8 cellular contexts compared by ENCODE assay signal in genomic region chr15:44536298-44536961, GRCh38. TPM values are rescaled to one million over a fixed set of nuclear protein-coding genes. Genes with fewer than 3 reads are reported as not detected.
DNase-seq lines count a peak whose midpoint lies in the region; ATAC-seq and TF ChIP-seq lines count a peak whose summit lies in the region.

No MANE protein-coding gene starts in this region.

- peak in 8 of 9 donors; percentile 25 to 71 (median 48) for TF ChIP-seq CTCF in heart right ventricle (IDR thresholded peaks at IDR 0.05)
- peak; percentile 46 to 63 (median 56) for TF ChIP-seq CTCF in ovary (IDR thresholded peaks at IDR 0.05)

- POLR2A ChIA-PET in activated naive CD8-positive, alpha-beta T cell treated with anti-CD3 and anti-CD28 coated beads, Interleukin-2, amount 10 ng/mL, durations not matched to agents 7 days and 5 days (lab: Charles Lee) = interaction anchor here (0.6 to 2.2 kb wide), 16 partner anchors 10 to 736 kb away, joined by 3 to 37 read pairs (median 4); partner anchors contain the start of genes B2M, CTDSPL2, GOLM2 and HYPK

- H3K36me3 Mint-ChIP-seq in activated naive CD8-positive, alpha-beta T cell treated with anti-CD3 and anti-CD28 coated beads, Interleukin-2, amount 10 ng/mL, durations not matched to agents 7 days and 5 days = peaks cover 19% of the 10 kb centered on the region

- DNase-seq in COR-L47 (lab: John Stamatoyannopoulos, UW) = peak; percentile 95
- peak; percentile 93 for DNase-seq in NCI-H2227 treated with DMSO at 0.1 percent for 48 hours (lab: John Stamatoyannopoulos, UW)
- DNase-seq in activated naive CD8-positive, alpha-beta T cell treated with anti-CD3 and anti-CD28 coated beads, Interleukin-2, amount 10 ng/mL, durations not matched to agents 7 days and 5 days = peak; percentile 81
- DNase-seq in heart right ventricle = peak; percentile 84 to 88
- no peak for DNase-seq in ovary
- no peak for DNase-seq in central memory CD4-positive, alpha-beta T cell

- 0 to 1% methylated on average over 42 to 45 of the region's 47 CpGs for WGBS in heart right ventricle, 2 donors
- WGBS in ovary, 3 donors = 0% methylated on average over 34 to 47 of the region's 47 CpGs

- no peak for TF ChIP-seq EP300 in ovary (IDR thresholded peaks at IDR 0.05)

- no peaks in the 10 kb centered on the region for H3K9me3 Mint-ChIP-seq in activated naive CD8-positive, alpha-beta T cell treated with anti-CD3 and anti-CD28 coated beads, Interleukin-2, amount 10 ng/mL, durations not matched to agents 7 days and 5 days

- H3K4me1 ChIP-seq in heart right ventricle = peaks cover 0 to 45% (median 36%) of the 10 kb centered on the region in 9 donors
- H3K4me1 ChIP-seq in ovary (ENCODE audit: insufficient read depth) = peaks cover 9% of the 10 kb centered on the region

- peak overlapping the region; percentile 92 to 99 (median 96) for H3K27ac ChIP-seq in heart right ventricle
- H3K27ac ChIP-seq in ovary = peak overlapping the region; percentile 72 to 97

- H3K27me3 ChIP-seq in heart right ventricle = no peaks in the 10 kb centered on the region
- H3K27me3 ChIP-seq in ovary = no peaks in the 10 kb centered on the region

- peak overlapping the region; percentile 74 to 98 (median 90) for H3K4me3 ChIP-seq in heart right ventricle
- H3K4me3 ChIP-seq in ovary = peak overlapping the region; percentile 94

- H3K9me3 ChIP-seq in heart right ventricle = no peaks in the 10 kb centered on the region
- H3K9me3 ChIP-seq in ovary = no peaks in the 10 kb centered on the region

- peaks cover 32% of the 10 kb centered on the region for H3K4me1 Mint-ChIP-seq in activated naive CD8-positive, alpha-beta T cell treated with anti-CD3 and anti-CD28 coated beads, Interleukin-2, amount 10 ng/mL, durations not matched to agents 7 days and 5 days

- TF ChIP-seq POLR2A in ovary (IDR thresholded peaks at IDR 0.05) = peak; percentile 76

- H3K36me3 ChIP-seq in heart right ventricle (peaks cover 0 to 41% (median 0%) of the 10 kb centered on the region in 9 donors), ovary (no peaks in the 10 kb centered on the region)

- H3K4me3 Mint-ChIP-seq in activated naive CD8-positive, alpha-beta T cell treated with anti-CD3 and anti-CD28 coated beads, Interleukin-2, amount 10 ng/mL, durations not matched to agents 7 days and 5 days = peak overlapping the region; percentile 87

- peak overlapping the region; percentile 88 for H3K27ac Mint-ChIP-seq in activated naive CD8-positive, alpha-beta T cell treated with anti-CD3 and anti-CD28 coated beads, Interleukin-2, amount 10 ng/mL, durations not matched to agents 7 days and 5 days

- ATAC-seq in GM18909 (IDR thresholded peaks at IDR 0.05; ENCODE audit: poor library complexity, unreplicated experiment) (peak; percentile 72), HG03066 (IDR thresholded peaks at IDR 0.05; ENCODE audit: low read depth, unreplicated experiment) (peak; percentile 57), heart right ventricle (peak; percentile 86 to 93 (median 92))
- ATAC-seq in activated naive CD8-positive, alpha-beta T cell treated with anti-CD3 and anti-CD28 coated beads, Interleukin-2, amount 10 ng/mL, durations not matched to agents 7 days and 5 days (ENCODE audit: low read depth) = peak; percentile 66

- intact Hi-C loops in heart right ventricle (cut with DNase I) (loop anchor here in 2 of 10 donors (5.0 kb wide), 1 partner anchor 109 kb away; the partner anchor contains the start of gene CTDSPL2 (in 2 of the 2)), ovary (cut with DNase I) (loop anchor here in 1 of 4 donors (5.0 kb wide), 1 partner anchor 109 kb away; the partner anchor contains the start of gene CTDSPL2)

- no peaks in the 10 kb centered on the region for H3K27me3 Mint-ChIP-seq in activated naive CD8-positive, alpha-beta T cell treated with anti-CD3 and anti-CD28 coated beads, Interleukin-2, amount 10 ng/mL, durations not matched to agents 7 days and 5 days

RNA-seq across cellular contexts. Expression of gene EIF3J, which starts 0.5 kb away (rescaled TPM):
- total RNA-seq in activated naive CD8-positive, alpha-beta T cell treated with anti-CD3 and anti-CD28 coated beads, Interleukin-2, amount 10 ng/mL, durations not matched to agents 7 days and 5 days = 10 to 100 TPM; 63.6 to 69.0 TPM
- 100 to 1,000 TPM in 1 of 10 donors, 10 to 100 TPM in 9; 64.5 to 105 (median 81.4) TPM for total RNA-seq in heart right ventricle
- polyA plus RNA-seq in heart right ventricle = 10 to 100 TPM; 30.4 to 86.6 TPM
- 10 to 100 TPM; 27.6 to 62.6 (median 49.0) TPM for total RNA-seq in ovary
- polyA plus RNA-seq in ovary = 10 to 100 TPM; 27.0 to 65.3 TPM

Comparison
In these comparisons a context has a peak if more than half of its experiments do, and no peak if none do; other contexts are left out.
1. DNase-seq: peak in COR-L47 (single experiment), NCI-H2227 treated with DMSO at 0.1 percent for 48 hours (single experiment), activated naive CD8-positive, alpha-beta T cell treated with anti-CD3 and anti-CD28 coated beads, Interleukin-2, amount 10 ng/mL, durations not matched to agents 7 days and 5 days (single experiment) and heart right ventricle (2 of 2); none in ovary (0 of 5) and central memory CD4-positive, alpha-beta T cell (single experiment).
2. Peak in every context shown above with its lines, with median percentiles within 50 percentile points of each other: ATAC-seq.